Comparison of ENCODE assay signal across 1 cellular context in the genomic region with DNA sequence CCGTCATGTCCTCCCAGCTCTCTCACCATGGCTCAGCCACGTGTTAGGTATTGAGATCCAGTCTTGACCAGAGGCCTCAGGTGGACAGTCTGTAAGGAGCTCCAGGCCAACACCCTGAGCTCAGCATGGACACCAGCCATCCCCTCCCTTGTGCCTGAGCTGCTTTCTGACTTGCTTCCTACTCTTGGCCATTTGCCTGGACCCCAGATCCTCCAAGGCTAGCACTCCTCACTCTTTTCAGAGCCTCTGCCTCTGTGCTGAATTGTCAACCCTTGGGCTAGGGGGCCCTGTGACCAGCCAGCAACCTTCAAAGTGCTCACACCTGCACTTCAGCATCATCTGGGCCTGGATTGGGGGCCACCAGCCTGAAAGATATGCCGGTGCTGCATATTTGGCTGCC.
TF ChIP-seq lines count a peak whose summit lies in the region.

No MANE protein-coding gene starts in this region.

TF ChIP-seq in A549, 52 proteins besides CTCF, POLR2A, EP300 and RAD21:
- TF ChIP-seq E2F6 (IDR thresholded peaks at IDR 0.05; ENCODE audit: borderline replicate concordance, low read depth): no peak
- TF ChIP-seq MAFK (IDR thresholded peaks at IDR 0.05; ENCODE audit: partially characterized antibody): no peak
- TF ChIP-seq NFE2L2 (conservative IDR thresholded peaks at IDR 0.05; ENCODE audit: low read length): no peak
- no peak for TF ChIP-seq JUN (IDR thresholded peaks at IDR 0.05)
- no peak for TF ChIP-seq POLR2AphosphoS2 (conservative IDR thresholded peaks at IDR 0.05; ENCODE audit: low read length)
- no peak for TF ChIP-seq EHMT2 (IDR thresholded peaks at IDR 0.05; ENCODE audit: low read depth)
- no peak for TF ChIP-seq RNF2 (IDR thresholded peaks at IDR 0.05; ENCODE audit: borderline replicate concordance, low read depth)
- no peak for TF ChIP-seq MAZ (IDR thresholded peaks at IDR 0.05; ENCODE audit: borderline replicate concordance, low read depth, low read length)
- no peak for TF ChIP-seq FOXS1 (CRISPR knock-in tag; IDR thresholded peaks at IDR 0.05)
TF ChIP-seq in A549: peak in this region for 0.
